ENCODE assay signal across 7 cellular contexts in the genomic region with DNA sequence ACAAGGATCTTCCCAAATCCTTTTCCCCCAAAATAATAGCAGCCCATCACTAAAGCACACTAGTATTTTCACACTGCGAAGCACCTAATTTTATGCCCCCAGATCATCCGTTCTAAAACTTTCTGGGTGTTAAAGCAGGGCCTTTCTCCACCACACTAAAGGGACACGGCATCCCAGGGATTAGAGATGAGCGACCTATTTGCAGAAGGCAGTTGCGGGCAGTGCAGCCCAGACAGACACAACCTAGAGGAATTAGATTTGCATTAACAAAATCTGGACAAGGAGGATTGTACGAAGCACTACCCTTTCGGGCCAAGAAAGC. TPM values are rescaled to one million over a fixed set of nuclear protein-coding genes. Genes with fewer than 3 reads are reported as not detected.
DNase-seq lines count a peak whose midpoint lies in the region; ATAC-seq and TF ChIP-seq lines count a peak whose summit lies in the region.

No MANE protein-coding gene starts in this region.

- intact Hi-C loops in stomach (cut with DNase I; ENCODE audit: low total_unique reads): no loop called here

- H3K4me1 ChIP-seq in HUES64 (ENCODE audit: insufficient read depth, low read length) (peaks cover 6% of the 10 kb centered on the region; the same call in 1 of the 2 replicates), stomach (peaks cover 0 to 23% (median 17%) of the 10 kb centered on the region in 4 donors)

- TF ChIP-seq POLR2A in stomach (IDR thresholded peaks at IDR 0.05): no peak

- no peaks in the 10 kb centered on the region for H3K9me3 Mint-ChIP-seq in activated naive CD8-positive, alpha-beta T cell treated with anti-CD3 and anti-CD28 coated beads for 36 hours
- no peaks in the 10 kb centered on the region for H3K9me3 Mint-ChIP-seq in immature natural killer cell

- no peak for DNase-seq in activated naive CD8-positive, alpha-beta T cell treated with anti-CD3 and anti-CD28 coated beads for 36 hours
- no peak for DNase-seq in immature natural killer cell
- no peak for DNase-seq in stomach
- DNase-seq in NCI-H2227 treated with DMSO at 0.1 percent for 48 hours (lab: John Stamatoyannopoulos, UW): no peak

- TF ChIP-seq EP300 in stomach (IDR thresholded peaks at IDR 0.05): no peak

- H3K27me3 ChIP-seq in HUES64 (ENCODE audit: insufficient read depth, low read length): no peaks in the 10 kb centered on the region
- no peaks in the 10 kb centered on the region for H3K27me3 ChIP-seq in stomach

- H3K4me1 Mint-ChIP-seq in activated naive CD8-positive, alpha-beta T cell treated with anti-CD3 and anti-CD28 coated beads for 36 hours: peaks cover 7% of the 10 kb centered on the region
- peaks cover 12 to 31% of the 10 kb centered on the region in 2 donors for H3K4me1 Mint-ChIP-seq in immature natural killer cell

- ATAC-seq in HG03139 (IDR thresholded peaks at IDR 0.05; ENCODE audit: unreplicated experiment): no peak
- no peak for ATAC-seq in HG03097 (IDR thresholded peaks at IDR 0.05; ENCODE audit: low FRiP score, unreplicated experiment)

- H3K9me3 ChIP-seq in HUES64 (ENCODE audit: insufficient read depth, low read depth, low read length) (no peaks in the 10 kb centered on the region), stomach (no peaks in the 10 kb centered on the region)

- peak overlapping the region; percentile 92 for H3K4me3 Mint-ChIP-seq in activated naive CD8-positive, alpha-beta T cell treated with anti-CD3 and anti-CD28 coated beads for 36 hours
- peak overlapping the region; percentile 93 to 99 (median 98) for H3K4me3 Mint-ChIP-seq in immature natural killer cell

- peak overlapping the region; percentile 90 for H3K9ac ChIP-seq in HUES64 (ENCODE audit: low read depth, low read length)

- TF ChIP-seq CTCF in stomach (IDR thresholded peaks at IDR 0.05): no peak

- H3K27ac Mint-ChIP-seq in activated naive CD8-positive, alpha-beta T cell treated with anti-CD3 and anti-CD28 coated beads for 36 hours: peak overlapping the region; percentile 97
- peak overlapping the region; percentile 96 to 98 (median 98) for H3K27ac Mint-ChIP-seq in immature natural killer cell

- 2% methylated on average over 7 of the region's 7 CpGs for WGBS in HUES64
- 1 to 3% (median 1%) methylated on average over 7 of the region's 7 CpGs for WGBS in stomach, 5 donors

- H3K4me3 ChIP-seq in HUES64 (ENCODE audit: low read length) (peak overlapping the region; percentile 78), stomach (peak overlapping the region; percentile 62 to 84 (median 69))

- H3K36me3 Mint-ChIP-seq in activated naive CD8-positive, alpha-beta T cell treated with anti-CD3 and anti-CD28 coated beads for 36 hours: peaks cover 19% of the 10 kb centered on the region
- peaks cover 5 to 6% (median 6%) of the 10 kb centered on the region in 3 donors for H3K36me3 Mint-ChIP-seq in immature natural killer cell

- H3K36me3 ChIP-seq in HUES64 (ENCODE audit: insufficient read depth, low read length): peaks cover 6% of the 10 kb centered on the region
- H3K36me3 ChIP-seq in stomach: peaks cover 0 to 16% (median 12%) of the 10 kb centered on the region in 4 donors

- no peaks in the 10 kb centered on the region for H3K27me3 Mint-ChIP-seq in activated naive CD8-positive, alpha-beta T cell treated with anti-CD3 and anti-CD28 coated beads for 36 hours
- peaks cover 2 to 12% (median 10%) of the 10 kb centered on the region in 3 donors for H3K27me3 Mint-ChIP-seq in immature natural killer cell (ENCODE audit: low read depth in 3 of 3)

- peak overlapping the region; percentile 89 for H3K27ac ChIP-seq in HUES64 (ENCODE audit: low read depth, low read length)
- H3K27ac ChIP-seq in stomach: peak overlapping the region; percentile 86 to 90 (median 89)

RNA-seq across cellular contexts. Expression of a gene that starts 0.4 kb away (rescaled TPM):
- 10.7 TPM for polyA plus RNA-seq in HUES64 (2013, experiment 1 of 2)
- 18.0 TPM for polyA plus RNA-seq in HUES64 (2013, experiment 2 of 2)
- total RNA-seq in activated naive CD8-positive, alpha-beta T cell treated with anti-CD3 and anti-CD28 coated beads for 36 hours: 1 to 10 TPM; 9.7 to 9.9 TPM
- polyA plus RNA-seq in immature natural killer cell: 10 to 100 TPM in 2 of 3 donors, 1 to 10 TPM in 1; 9.6 to 10.2 (median 10.1) TPM
- 1 to 10 TPM in 4 of 5 donors, not detected in 1; 1.3 to 9.0 (median 6.1) TPM for total RNA-seq in stomach
- polyA plus RNA-seq in stomach: 1 to 10 TPM; 1.8 to 4.2 (median 2.5) TPM

RNA-seq across cellular contexts. Expression of a gene that starts 21.9 kb away (rescaled TPM):
- polyA plus RNA-seq in HUES64 (2013, experiment 1 of 2): 63.5 TPM
- 48.8 TPM for polyA plus RNA-seq in HUES64 (2013, experiment 2 of 2)
- 10 to 100 TPM; 60.5 to 64.1 TPM for total RNA-seq in activated naive CD8-positive, alpha-beta T cell treated with anti-CD3 and anti-CD28 coated beads for 36 hours
- polyA plus RNA-seq in immature natural killer cell (100 to 1,000 TPM in 1 of 3 donors, 10 to 100 TPM in 2; 70.8 to 113 (median 85.2) TPM), stomach (10 to 100 TPM; 25.2 to 70.6 (median 26.3) TPM)
- 100 to 1,000 TPM in 2 of 5 donors, 10 to 100 TPM in 3; 25.8 to 115 (median 75.9) TPM for total RNA-seq in stomach

RNA-seq across cellular contexts. Expression of a gene that starts 22.1 kb away (rescaled TPM):
- 33.9 TPM for polyA plus RNA-seq in HUES64 (2013, experiment 1 of 2)
- polyA plus RNA-seq in HUES64 (2013, experiment 2 of 2): 38.5 TPM
- total RNA-seq in activated naive CD8-positive, alpha-beta T cell treated with anti-CD3 and anti-CD28 coated beads for 36 hours: 10 to 100 TPM; 41.8 to 48.8 TPM
- polyA plus RNA-seq in immature natural killer cell (10 to 100 TPM in 2 of 3 donors, 1 to 10 TPM in 1; 6.3 to 20.1 (median 12.5) TPM), stomach (1 to 10 TPM; 4.0 to 7.6 (median 6.0) TPM)
- total RNA-seq in stomach: 10 to 100 TPM; 12.2 to 40.8 (median 19.8) TPM
